In genomic region chr1:206218285-206218684, GRCh38 we compare ENCODE assay signal across 2 cellular contexts. TPM values are rescaled to one million over a fixed set of nuclear protein-coding genes. Genes with fewer than 3 reads are reported as not detected.
"Had no signal": no experiment of that assay in that cellular context is flagged by ENCODE, and none has a peak within 500 bp of the region (broad histone marks: within the 10 kb centered on the region; RNA-seq: fewer than 3 reads in every experiment).

No MANE protein-coding gene starts in this region.

RNA-seq across cellular contexts. Expression of gene FAM72A, which starts 15.6 kb away (rescaled TPM):
- total RNA-seq: thyroid gland, ureter had no signal
